10 cellular contexts compared by ENCODE assay signal in genomic region chr3:184377882-184378445, GRCh38. TPM values are rescaled to one million over a fixed set of nuclear protein-coding genes. Genes with fewer than 3 reads are reported as not detected.
DNase-seq lines count a peak whose midpoint lies in the region; ATAC-seq, FAIRE-seq and TF ChIP-seq lines count a peak whose summit lies in the region.
"Had no signal": no experiment of that assay in that cellular context is flagged by ENCODE, and none has a peak within 500 bp of the region (broad histone marks: within the 10 kb centered on the region; RNA-seq: fewer than 3 reads in every experiment).

Gene THPO, minus strand, starts transcription at chr3:184378207. Its CDS starts 1,948 bp downstream, at chr3:184376259.

- H3K4me1 Mint-ChIP-seq in activated naive CD4-positive, alpha-beta T cell treated with anti-CD3 and anti-CD28 coated beads, Interleukin-2, amount 50 U/mL, for 24 hours: peaks cover 9% of the 10 kb centered on the region
- H3K4me1 Mint-ChIP-seq in naive thymus-derived CD4-positive, alpha-beta T cell: peaks cover 0 to 15% (median 8%) of the 10 kb centered on the region in 7 donors

- no peaks in the 10 kb centered on the region for H3K36me3 ChIP-seq in naive thymus-derived CD4-positive, alpha-beta T cell (ENCODE audit: control insufficient read depth in 2 of 3, insufficient read depth in 3 of 3, low read length in 3 of 3)

- intact Hi-C loops in dorsolateral prefrontal cortex (cut with DNase I): no loop called here
- intact Hi-C loops in naive thymus-derived CD4-positive, alpha-beta T cell (cut with micrococcal nuclease): no loop called here

- TF ChIP-seq CTCF in dorsolateral prefrontal cortex (IDR thresholded peaks at IDR 0.05 in 54 of 56, conservative IDR thresholded peaks at IDR 0.05 in 2 of 56; ENCODE audit: low read depth in 1 of 56, partially characterized antibody in 56 of 56): no peak

- H3K9me3 ChIP-seq in naive thymus-derived CD4-positive, alpha-beta T cell (ENCODE audit: control insufficient read depth in 2 of 3, low read length in 3 of 3): no peaks in the 10 kb centered on the region

- peak within 1 kb of the TSS; percentile 82 for H3K4me3 Mint-ChIP-seq in activated naive CD4-positive, alpha-beta T cell treated with anti-CD3 and anti-CD28 coated beads, Interleukin-2, amount 50 U/mL, for 24 hours
- peak within 1 kb of the TSS in 9 of 10 donors; percentile 59 to 85 (median 74) for H3K4me3 Mint-ChIP-seq in naive thymus-derived CD4-positive, alpha-beta T cell

- no peak for DNase-seq in activated naive CD4-positive, alpha-beta T cell treated with anti-CD3 and anti-CD28 coated beads, Interleukin-2, amount 50 U/mL, for 72 hours (ENCODE audit: low spot score in 2 of 2)
- DNase-seq in dorsolateral prefrontal cortex (peak in 1 of 10 donors; percentile 37), urothelium cell line (ENCODE audit: low spot score) (no peak), NCI-H748 treated with DMSO at 0.1 percent for 48 hours (lab: John Stamatoyannopoulos, UW) (no peak)
- DNase-seq in naive thymus-derived CD4-positive, alpha-beta T cell: no peak
- no peak for DNase-seq in stimulated activated naive CD4-positive, alpha-beta T cell treated with Interleukin-2 at 50 U/mL for 16 hours (lab: John Stamatoyannopoulos, UW)
- DNase-seq: activated CD4-positive, alpha-beta T cell treated with anti-CD3 and anti-CD28 coated beads, Interleukin-2, amount 50 U/mL, for 4 hours had no signal

- CTCF ChIA-PET in naive thymus-derived CD4-positive, alpha-beta T cell (lab: Charles Lee): interaction anchor here (0.7 to 1.3 kb wide), 2 partner anchors 165 to 537 kb away, joined by 3 to 7 read pairs; no protein-coding TSS in a partner anchor

- no peaks in the 10 kb centered on the region for H3K9me3 Mint-ChIP-seq in activated naive CD4-positive, alpha-beta T cell treated with anti-CD3 and anti-CD28 coated beads, Interleukin-2, amount 50 U/mL, for 24 hours
- no peaks in the 10 kb centered on the region for H3K9me3 Mint-ChIP-seq in activated naive CD4-positive, alpha-beta T cell treated with anti-CD3 and anti-CD28 coated beads, Interleukin-2, amount 50 U/mL, for 72 hours
- H3K9me3 Mint-ChIP-seq in naive thymus-derived CD4-positive, alpha-beta T cell: peaks cover 0 to 3% (median 0%) of the 10 kb centered on the region in 11 donors

- H3K27me3 ChIP-seq in dorsolateral prefrontal cortex: no peaks in the 10 kb centered on the region
- peaks cover 0 to 9% of the 10 kb centered on the region in 2 donors for H3K27me3 ChIP-seq in naive thymus-derived CD4-positive, alpha-beta T cell (ENCODE audit: control insufficient read depth in 2 of 2, insufficient read depth in 2 of 2, low read length in 2 of 2)

- no peak for ATAC-seq in activated naive CD4-positive, alpha-beta T cell treated with anti-CD3 and anti-CD28 coated beads, Interleukin-2, amount 50 U/mL, for 72 hours
- ATAC-seq in naive thymus-derived CD4-positive, alpha-beta T cell: no peak
- ATAC-seq in HG03354 (IDR thresholded peaks at IDR 0.05; ENCODE audit: poor library complexity, severe bottlenecking, unreplicated experiment): no peak

- FAIRE-seq in urothelium cell line (lab: Jason Lieb, UNC): peak; percentile 55

- H3K27me3 Mint-ChIP-seq in activated naive CD4-positive, alpha-beta T cell treated with anti-CD3 and anti-CD28 coated beads, Interleukin-2, amount 50 U/mL, for 24 hours: peaks cover 22% of the 10 kb centered on the region
- H3K27me3 Mint-ChIP-seq in naive thymus-derived CD4-positive, alpha-beta T cell: peaks cover 33 to 77% (median 40%) of the 10 kb centered on the region in 5 donors

- H3K27ac ChIP-seq in dorsolateral prefrontal cortex: peak within 1 kb of the TSS in 49 of 59 donors; percentile 1 to 85 (median 70)
- no peak within 1 kb of the TSS for H3K27ac ChIP-seq in naive thymus-derived CD4-positive, alpha-beta T cell (ENCODE audit: low read depth, low read length)
- H3K27ac ChIP-seq: C4-2B had no signal

- no peaks in the 10 kb centered on the region for H3K36me3 Mint-ChIP-seq in activated naive CD4-positive, alpha-beta T cell treated with anti-CD3 and anti-CD28 coated beads, Interleukin-2, amount 50 U/mL, for 24 hours
- H3K36me3 Mint-ChIP-seq in activated naive CD4-positive, alpha-beta T cell treated with anti-CD3 and anti-CD28 coated beads, Interleukin-2, amount 50 U/mL, for 72 hours: no peaks in the 10 kb centered on the region
- H3K36me3 Mint-ChIP-seq in naive thymus-derived CD4-positive, alpha-beta T cell: peaks cover 0 to 1% (median 0%) of the 10 kb centered on the region in 5 donors

- peaks cover 4 to 5% of the 10 kb centered on the region in 2 donors for H3K4me1 ChIP-seq in naive thymus-derived CD4-positive, alpha-beta T cell (ENCODE audit: control insufficient read depth in 2 of 2, insufficient read depth in 2 of 2, low read length in 2 of 2)

- H3K27ac Mint-ChIP-seq in activated naive CD4-positive, alpha-beta T cell treated with anti-CD3 and anti-CD28 coated beads, Interleukin-2, amount 50 U/mL, for 24 hours: peak within 1 kb of the TSS; percentile 4
- no peak within 1 kb of the TSS for H3K27ac Mint-ChIP-seq in activated naive CD4-positive, alpha-beta T cell treated with anti-CD3 and anti-CD28 coated beads, Interleukin-2, amount 50 U/mL, for 72 hours
- H3K27ac Mint-ChIP-seq in naive thymus-derived CD4-positive, alpha-beta T cell: no peak within 1 kb of the TSS

- POLR2A ChIA-PET in naive thymus-derived CD4-positive, alpha-beta T cell (lab: Charles Lee): no interaction called here

- H3K4me3 ChIP-seq in dorsolateral prefrontal cortex: peak within 1 kb of the TSS in 10 of 59 donors; percentile 58 to 76 (median 72)
- no peak within 1 kb of the TSS for H3K4me3 ChIP-seq in naive thymus-derived CD4-positive, alpha-beta T cell (ENCODE audit: low read length)

RNA-seq across cellular contexts. Expression of gene THPO, which starts in this region (rescaled TPM):
- total RNA-seq in activated naive CD4-positive, alpha-beta T cell treated with anti-CD3 and anti-CD28 coated beads, Interleukin-2, amount 50 U/mL, for 72 hours: not detected
- total RNA-seq in dorsolateral prefrontal cortex: 10 to 100 TPM in 1 of 120 experiments, 1 to 10 TPM in 118, under 1 TPM in 1; 0.95 to 11.7 (median 3.5) TPM
- not detected for total RNA-seq in naive thymus-derived CD4-positive, alpha-beta T cell
- polyA plus RNA-seq in naive thymus-derived CD4-positive, alpha-beta T cell: not detected
